8 cellular contexts compared by ENCODE assay signal in the genomic region with DNA sequence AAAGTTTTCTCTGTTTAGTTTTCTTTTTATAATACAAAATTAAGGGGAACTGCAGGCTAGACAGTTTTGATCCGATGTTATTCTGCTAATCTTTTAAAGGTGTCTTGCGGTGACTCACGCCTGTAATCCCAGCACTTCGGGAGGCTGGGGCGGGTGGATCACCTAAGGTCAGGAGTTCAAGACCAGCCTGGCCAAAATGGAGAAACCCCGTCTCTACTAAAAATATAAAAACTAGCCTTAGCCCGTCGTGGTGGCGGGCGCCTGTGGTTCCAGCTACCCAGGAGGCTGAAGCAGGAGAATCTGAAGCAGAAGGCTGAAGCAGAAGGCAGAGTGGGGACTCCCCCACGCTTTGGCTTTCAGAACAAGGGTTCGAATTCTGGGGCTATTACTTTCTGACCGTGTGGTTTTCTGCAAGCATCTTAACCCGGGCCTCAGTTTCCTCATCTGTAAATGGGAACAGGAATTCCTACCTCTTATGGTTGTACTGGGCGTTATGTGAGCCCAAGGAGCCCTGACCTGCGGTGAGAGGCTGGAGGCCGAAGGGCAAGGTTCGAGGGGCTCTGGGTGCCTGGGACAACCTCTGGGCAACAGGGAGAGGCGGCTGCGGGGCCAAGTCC. TPM values are rescaled to one million over a fixed set of nuclear protein-coding genes. Genes with fewer than 3 reads are reported as not detected.
A peak's percentile ranks its signal among the peaks of the same experiment; 100 is the strongest.
DNase-seq lines count a peak whose midpoint lies in the region; ATAC-seq and TF ChIP-seq lines count a peak whose summit lies in the region.

No MANE protein-coding gene starts in this region.

- TF ChIP-seq CTCF in CD14-positive monocyte (IDR thresholded peaks at IDR 0.05) (no peak), nephron progenitor cell (IDR thresholded peaks at IDR 0.05) (no peak)

- H3K27me3 Mint-ChIP-seq in CD14-positive monocyte (ENCODE audit: low read depth in 3 of 3) = peaks cover 0 to 3% (median 2%) of the 10 kb centered on the region in 3 donors
- H3K27me3 Mint-ChIP-seq in effector memory CD8-positive, alpha-beta T cell = no peaks in the 10 kb centered on the region
- peaks cover 5% of the 10 kb centered on the region for H3K27me3 Mint-ChIP-seq in nephron progenitor cell (ENCODE audit: low read depth, poor library complexity)

- H3K9me3 Mint-ChIP-seq in CD14-positive monocyte = peaks cover 0 to 8% (median 0%) of the 10 kb centered on the region in 7 donors
- peaks cover 0 to 1% of the 10 kb centered on the region in 2 donors for H3K9me3 Mint-ChIP-seq in effector memory CD8-positive, alpha-beta T cell
- H3K9me3 Mint-ChIP-seq in nephron progenitor cell = peaks cover 16% of the 10 kb centered on the region

- no peak for ATAC-seq in effector memory CD8-positive, alpha-beta T cell (replicated peaks)
- ATAC-seq in HG03139 (IDR thresholded peaks at IDR 0.05; ENCODE audit: unreplicated experiment) = no peak

- peaks cover 2% of the 10 kb centered on the region; the same call in 1 of the 2 replicates for H3K9me3 ChIP-seq in MG63

- H3K27me3 ChIP-seq in MG63 = no peaks in the 10 kb centered on the region

- DNase-seq in CD14-positive monocyte (ENCODE audit: low spot score) (no peak), MG63 (no peak), nephron progenitor cell (no peak), NCI-H748 (lab: John Stamatoyannopoulos, UW; ENCODE audit: unreplicated experiment) (no peak), GM03348 (ENCODE audit: low spot score) (no peak)
- DNase-seq in effector memory CD8-positive, alpha-beta T cell = no peak
- no peak for DNase-seq in activated CD4-positive, alpha-beta T cell treated with anti-CD3 and anti-CD28 coated beads for 48 hours

- H3K36me3 Mint-ChIP-seq in CD14-positive monocyte = peaks cover 9 to 10% of the 10 kb centered on the region in 2 donors
- peaks cover 20% of the 10 kb centered on the region for H3K36me3 Mint-ChIP-seq in effector memory CD8-positive, alpha-beta T cell (ENCODE audit: insufficient read depth)
- H3K36me3 Mint-ChIP-seq in nephron progenitor cell (ENCODE audit: low read depth) = peaks cover 14% of the 10 kb centered on the region

- intact Hi-C loops in CD14-positive monocyte (cut with micrococcal nuclease) = loop anchor here (5.0 to 10.0 kb wide), 5 partner anchors 37 to 430 kb away; a partner anchor contains a TSS

- H3K4me1 Mint-ChIP-seq in CD14-positive monocyte = peaks cover 21% of the 10 kb centered on the region
- H3K4me1 Mint-ChIP-seq in effector memory CD8-positive, alpha-beta T cell (ENCODE audit: low read depth in 2 of 2) = peaks cover 24 to 25% of the 10 kb centered on the region in 2 donors
- peaks cover 36% of the 10 kb centered on the region for H3K4me1 Mint-ChIP-seq in nephron progenitor cell

- H3K27ac Mint-ChIP-seq in CD14-positive monocyte (peak overlapping the region; percentile 84 to 98 (median 95)), nephron progenitor cell (peak overlapping the region; percentile 100)
- peak overlapping the region; percentile 94 to 95 for H3K27ac Mint-ChIP-seq in effector memory CD8-positive, alpha-beta T cell

- peak overlapping the region; percentile 94 for H3K4me3 ChIP-seq in MG63

- peaks cover 13% of the 10 kb centered on the region for H3K36me3 ChIP-seq in MG63

- H3K4me3 Mint-ChIP-seq in CD14-positive monocyte = peak overlapping the region; percentile 96 to 99
- H3K4me3 Mint-ChIP-seq in effector memory CD8-positive, alpha-beta T cell = peak overlapping the region; percentile 91 to 98
- peak overlapping the region; percentile 98 for H3K4me3 Mint-ChIP-seq in nephron progenitor cell

RNA-seq across cellular contexts. Expression of a gene that starts 1.2 kb away (rescaled TPM):
- polyA plus RNA-seq in CD14-positive monocyte = 10 to 100 TPM; 16.9 to 17.7 TPM
- 22.6 and 62.7 TPM in 2 replicates for total RNA-seq in MG63 (2014; rRNA removed; shearing (Covaris generic); ENCODE audit: low replicate concordance)

RNA-seq across cellular contexts. Expression of a gene that starts 39.8 kb away (rescaled TPM):
- under 1 TPM in 1 of 2 donors, not detected in 1; 0.11 TPM for polyA plus RNA-seq in CD14-positive monocyte
- not detected in 2 replicates for total RNA-seq in MG63 (2014; rRNA removed; shearing (Covaris generic); ENCODE audit: low replicate concordance)
